In the genomic region with DNA sequence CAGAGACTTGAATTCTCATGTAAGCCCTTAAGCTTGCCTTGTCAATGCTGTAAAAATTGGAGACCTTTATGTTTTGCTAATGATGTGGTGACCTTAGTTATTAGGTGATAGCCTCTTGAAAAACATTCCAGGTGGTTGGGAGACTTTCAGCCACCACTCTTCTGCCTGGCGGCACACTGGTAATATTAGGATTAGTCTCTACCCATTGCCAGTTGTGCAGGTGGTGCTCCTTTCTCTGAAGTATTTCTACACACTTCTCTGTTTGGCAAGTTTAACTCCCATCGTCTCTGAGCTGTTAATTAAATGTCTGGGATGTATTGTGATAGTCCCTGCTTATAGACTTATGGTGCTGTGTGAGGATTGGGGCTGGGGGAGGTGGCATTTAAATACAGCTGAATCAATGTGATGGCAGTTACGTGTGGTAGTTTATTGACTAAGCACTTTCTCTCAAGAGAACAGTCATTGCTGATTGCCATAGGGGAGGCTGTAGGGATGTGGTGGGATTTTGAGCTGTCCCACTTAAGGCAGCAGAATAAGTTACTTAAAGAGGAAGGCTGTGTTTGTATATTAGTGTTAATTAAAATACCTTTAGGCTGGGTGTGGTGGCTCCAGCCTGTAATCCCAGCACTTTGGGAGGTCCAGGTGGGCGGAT, we compare ENCODE assay signal across 10 cellular contexts. TPM values are rescaled to one million over a fixed set of nuclear protein-coding genes. Genes with fewer than 3 reads are reported as not detected.
DNase-seq lines count a peak whose midpoint lies in the region; ATAC-seq and TF ChIP-seq lines count a peak whose summit lies in the region.
"Had no signal": no experiment of that assay in that cellular context is flagged by ENCODE, and none has a peak within 500 bp of the region (broad histone marks: within the 10 kb centered on the region; RNA-seq: fewer than 3 reads in every experiment).

No MANE protein-coding gene starts in this region.

- TF ChIP-seq CTCF in adrenal gland (IDR thresholded peaks at IDR 0.05), result no peak
- TF ChIP-seq CTCF in mesothelial cell of epicardium (IDR thresholded peaks at IDR 0.05; ENCODE audit: unreplicated experiment), result no peak
- no peak for TF ChIP-seq CTCF in upper lobe of left lung (IDR thresholded peaks at IDR 0.05)

- H3K36me3 Mint-ChIP-seq in activated naive CD4-positive, alpha-beta T cell treated with anti-CD3 and anti-CD28 coated beads, Interleukin-2, amount 50 U/mL, for 24 hours, result peaks cover 7% of the 10 kb centered on the region
- peaks cover 11% of the 10 kb centered on the region for H3K36me3 Mint-ChIP-seq in mesothelial cell of epicardium

- H3K27me3 ChIP-seq in adrenal gland (no peaks in the 10 kb centered on the region), upper lobe of left lung (no peaks in the 10 kb centered on the region)
- H3K27me3 ChIP-seq: BLaER1 had no signal

- TF ChIP-seq EP300 in upper lobe of left lung (IDR thresholded peaks at IDR 0.05), result no peak

- peak in 1 of 2 donors; percentile 9 for ATAC-seq in upper lobe of left lung (ENCODE audit: low FRiP score in 2 of 2)

- H3K27ac ChIP-seq in adrenal gland (peak overlapping the region in 3 of 5 donors; percentile 21 to 60 (median 55)), upper lobe of left lung (peak overlapping the region; percentile 63 to 80 (median 78))
- H3K27ac ChIP-seq: BLaER1 had no signal

- H3K4me3 Mint-ChIP-seq in activated naive CD4-positive, alpha-beta T cell treated with anti-CD3 and anti-CD28 coated beads, Interleukin-2, amount 50 U/mL, for 24 hours, result peak overlapping the region; percentile 7
- no peak overlapping the region for H3K4me3 Mint-ChIP-seq in mesothelial cell of epicardium

- no peak overlapping the region for H3K4me3 ChIP-seq in adrenal gland
- no peak overlapping the region for H3K4me3 ChIP-seq in upper lobe of left lung
- H3K4me3 ChIP-seq: BLaER1 had no signal

- peak overlapping the region; percentile 82 for H3K27ac Mint-ChIP-seq in activated naive CD4-positive, alpha-beta T cell treated with anti-CD3 and anti-CD28 coated beads, Interleukin-2, amount 50 U/mL, for 24 hours
- peak overlapping the region; percentile 95 for H3K27ac Mint-ChIP-seq in mesothelial cell of epicardium

- intact Hi-C loops in adrenal gland (cut with DNase I), result no loop called here

- H3K4me1 ChIP-seq in adrenal gland (replicated peaks in 1 of 2), result peaks cover 22 to 59% of the 10 kb centered on the region in 2 donors
- H3K4me1 ChIP-seq in upper lobe of left lung, result peaks cover 71 to 84% (median 74%) of the 10 kb centered on the region in 4 donors

- TF ChIP-seq POLR2A in adrenal gland (IDR thresholded peaks at IDR 0.05) (no peak), upper lobe of left lung (IDR thresholded peaks at IDR 0.05) (no peak)

- no peaks in the 10 kb centered on the region for H3K27me3 Mint-ChIP-seq in activated naive CD4-positive, alpha-beta T cell treated with anti-CD3 and anti-CD28 coated beads, Interleukin-2, amount 50 U/mL, for 24 hours
- no peaks in the 10 kb centered on the region for H3K27me3 Mint-ChIP-seq in mesothelial cell of epicardium (ENCODE audit: low read depth)

- peaks cover 0 to 27% of the 10 kb centered on the region in 2 donors for H3K36me3 ChIP-seq in adrenal gland (replicated peaks in 1 of 2)
- H3K36me3 ChIP-seq in upper lobe of left lung, result peaks cover 0 to 29% (median 23%) of the 10 kb centered on the region in 4 donors

- H3K9me3 Mint-ChIP-seq in activated naive CD4-positive, alpha-beta T cell treated with anti-CD3 and anti-CD28 coated beads, Interleukin-2, amount 50 U/mL, for 24 hours, result no peaks in the 10 kb centered on the region
- H3K9me3 Mint-ChIP-seq in mesothelial cell of epicardium, result no peaks in the 10 kb centered on the region

- no peak for DNase-seq in activated naive CD4-positive, alpha-beta T cell treated with anti-CD3 and anti-CD28 coated beads, Interleukin-2, amount 50 U/mL, for 16 hours
- DNase-seq in adrenal gland (no peak), mesothelial cell of epicardium (ENCODE audit: low spot score in 2 of 2, unreplicated experiment in 2 of 2) (no peak), upper lobe of left lung (no peak), epidermal melanocyte (ENCODE audit: insufficient read length, low spot score) (no peak), COLO829 (ENCODE audit: low spot score) (no peak), NCI-H526 treated with DMSO at 0.1 percent for 48 hours (lab: John Stamatoyannopoulos, UW) (no peak)
- DNase-seq: NCI-H748 treated with DMSO at 0.1 percent for 48 hours had no signal

- H3K9me3 ChIP-seq in adrenal gland (replicated peaks in 1 of 3) (no peaks in the 10 kb centered on the region), upper lobe of left lung (no peaks in the 10 kb centered on the region)
- H3K9me3 ChIP-seq: BLaER1 had no signal

- peaks cover 53% of the 10 kb centered on the region for H3K4me1 Mint-ChIP-seq in activated naive CD4-positive, alpha-beta T cell treated with anti-CD3 and anti-CD28 coated beads, Interleukin-2, amount 50 U/mL, for 24 hours
- H3K4me1 Mint-ChIP-seq in mesothelial cell of epicardium, result peaks cover 29% of the 10 kb centered on the region

- 71 to 77% (median 75%) methylated on average over 4 of the region's 4 CpGs for WGBS in adrenal gland, 4 donors
- 59 to 68% methylated on average over 4 of the region's 4 CpGs for WGBS in upper lobe of left lung, 2 donors

RNA-seq across cellular contexts. Expression of gene RAC1, which starts 11.7 kb away (rescaled TPM):
- 100 to 1,000 TPM; 129 to 243 (median 188) TPM for total RNA-seq in adrenal gland
- 100 to 1,000 TPM; 208 to 397 (median 296) TPM for polyA plus RNA-seq in adrenal gland
- total RNA-seq in mesothelial cell of epicardium, result 213 to 221 TPM (median 214 TPM) in 3 replicates
- 100 to 1,000 TPM; 108 to 272 (median 184) TPM for total RNA-seq in upper lobe of left lung

RNA-seq across cellular contexts. Expression of gene FAM220A, which starts 37.3 kb away (rescaled TPM):
- total RNA-seq in adrenal gland (10 to 100 TPM; 12.7 to 17.0 (median 14.5) TPM), mesothelial cell of epicardium (21.6 to 30.4 TPM (median 21.7 TPM) in 3 replicates), upper lobe of left lung (10 to 100 TPM in 3 of 6 donors, 1 to 10 TPM in 3; 4.6 to 17.1 (median 10.3) TPM)
- polyA plus RNA-seq in adrenal gland, result 10 to 100 TPM in 1 of 3 donors, 1 to 10 TPM in 2; 4.5 to 15.9 (median 6.0) TPM
